In the genomic region with DNA sequence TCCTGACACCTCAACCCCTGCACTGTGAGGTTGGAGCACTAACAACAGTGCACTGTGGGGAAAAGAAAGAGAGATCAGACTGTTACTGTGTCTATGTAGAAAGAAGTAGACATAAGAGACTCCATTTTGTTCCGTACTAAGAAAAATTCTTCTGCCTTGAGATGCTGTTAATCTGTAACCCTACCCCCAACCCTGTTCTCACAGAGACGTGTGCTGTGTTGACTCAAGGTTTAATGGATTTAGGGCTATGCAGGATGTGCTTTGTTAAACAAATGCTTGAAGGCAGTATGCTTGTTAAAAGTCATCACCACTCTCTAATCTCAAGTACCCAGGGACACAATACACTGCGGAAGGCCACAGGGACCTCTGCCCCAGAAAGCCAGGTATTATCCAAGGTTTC, we compare ENCODE assay signal across 1 cellular context.
TF ChIP-seq lines count a peak whose summit lies in the region.

No MANE protein-coding gene starts in this region.

TF ChIP-seq in H1, 55 proteins besides CTCF, POLR2A, EP300 and RAD21:
- TF ChIP-seq SP1 (IDR thresholded peaks at IDR 0.05; ENCODE audit: low read depth, low read length): 0 out of 2 replicates have a peak, but pooled peaks have one; percentile 5
- TF ChIP-seq NANOG (IDR thresholded peaks at IDR 0.05; ENCODE audit: insufficient read depth, low read depth, low read length, poor library complexity, severe bottlenecking): peak; percentile 31
- peak; percentile 32; the same call in 1 of the 2 replicates for TF ChIP-seq POLR2AphosphoS5 (IDR thresholded peaks at IDR 0.05; ENCODE audit: low read depth, low read length)
